In genomic region chr5:140345919-140346347, GRCh38 we compare ENCODE assay signal across 8 cellular contexts. TPM values are rescaled to one million over a fixed set of nuclear protein-coding genes. Genes with fewer than 3 reads are reported as not detected.
A peak's percentile ranks its signal among the peaks of the same experiment; 100 is the strongest.
DNase-seq lines count a peak whose midpoint lies in the region; ATAC-seq, FAIRE-seq and TF ChIP-seq lines count a peak whose summit lies in the region.

No MANE protein-coding gene starts in this region.

- no peak overlapping the region for H3K27ac ChIP-seq in HUES6 (ENCODE audit: low read depth, low read length)

- peaks cover 13% of the 10 kb centered on the region for H3K27me3 ChIP-seq in HUES6 (ENCODE audit: control insufficient read depth, insufficient read depth, low read length)

- ATAC-seq in GM19328 (IDR thresholded peaks at IDR 0.05; ENCODE audit: unreplicated experiment) (peak; percentile 5), GM21528 (IDR thresholded peaks at IDR 0.05; ENCODE audit: low FRiP score, unreplicated experiment) (no peak)
- ATAC-seq in activated T-cell treated with anti-CD3 and anti-CD28 coated beads, Interleukin-2, amount 50 U/mL, for 4 hours, result no peak

- intact Hi-C loops in CD14-positive monocyte (cut with micrococcal nuclease), result loop anchor here in 1 of 2 donors (5.0 kb wide), 1 partner anchor 44 kb away; the partner anchor contains the start of gene PFDN1

- no peak for FAIRE-seq in H54 (lab: Jason Lieb, UNC)

- peak overlapping the region; percentile 45 for H3K9ac ChIP-seq in HUES6 (ENCODE audit: low read length)

- TF ChIP-seq CTCF in CD14-positive monocyte (IDR thresholded peaks at IDR 0.05) (no peak), neural crest cell (conservative IDR thresholded peaks at IDR 0.05) (no peak)

- H3K9me3 Mint-ChIP-seq in CD14-positive monocyte (peaks cover 0 to 9% (median 2%) of the 10 kb centered on the region in 7 donors), neural crest cell (no peaks in the 10 kb centered on the region)
- H3K9me3 Mint-ChIP-seq in activated T-cell treated with anti-CD3 and anti-CD28 coated beads, Interleukin-2, amount 50 U/mL, for 4 hours, result no peaks in the 10 kb centered on the region

- H3K4me3 Mint-ChIP-seq in CD14-positive monocyte, result peak overlapping the region; percentile 94 to 100
- H3K4me3 Mint-ChIP-seq in activated T-cell treated with anti-CD3 and anti-CD28 coated beads, Interleukin-2, amount 50 U/mL, for 4 hours, result peak overlapping the region; percentile 73
- H3K4me3 Mint-ChIP-seq in neural crest cell, result peak overlapping the region; percentile 86

- peaks cover 5% of the 10 kb centered on the region in 3 donors for H3K27me3 Mint-ChIP-seq in CD14-positive monocyte (ENCODE audit: low read depth in 3 of 3)
- peaks cover 2% of the 10 kb centered on the region for H3K27me3 Mint-ChIP-seq in activated T-cell treated with anti-CD3 and anti-CD28 coated beads, Interleukin-2, amount 50 U/mL, for 4 hours (ENCODE audit: low read depth)
- H3K27me3 Mint-ChIP-seq in neural crest cell (ENCODE audit: low read depth), result peaks cover 25% of the 10 kb centered on the region

- H3K4me1 ChIP-seq in HUES6 (ENCODE audit: control insufficient read depth, insufficient read depth, low read length), result peaks cover 15% of the 10 kb centered on the region

- H3K27ac Mint-ChIP-seq in CD14-positive monocyte, result peak overlapping the region; percentile 54 to 95 (median 88)
- no peak overlapping the region for H3K27ac Mint-ChIP-seq in neural crest cell (ENCODE audit: unreplicated experiment)

- H3K4me1 Mint-ChIP-seq in CD14-positive monocyte, result peaks cover 60% of the 10 kb centered on the region
- H3K4me1 Mint-ChIP-seq in activated T-cell treated with anti-CD3 and anti-CD28 coated beads, Interleukin-2, amount 50 U/mL, for 4 hours (ENCODE audit: low read depth), result peaks cover 37% of the 10 kb centered on the region
- H3K4me1 Mint-ChIP-seq in neural crest cell, result peaks cover 18% of the 10 kb centered on the region

- H3K36me3 Mint-ChIP-seq in CD14-positive monocyte (peaks cover 31 to 51% of the 10 kb centered on the region in 2 donors), neural crest cell (ENCODE audit: low read depth) (no peaks in the 10 kb centered on the region)
- H3K36me3 Mint-ChIP-seq in activated T-cell treated with anti-CD3 and anti-CD28 coated beads, Interleukin-2, amount 50 U/mL, for 4 hours (ENCODE audit: insufficient read depth), result peaks cover 2% of the 10 kb centered on the region

- H3K36me3 ChIP-seq in HUES6 (ENCODE audit: control insufficient read depth, insufficient read depth, low read length), result no peaks in the 10 kb centered on the region

- H3K9me3 ChIP-seq in HUES6 (ENCODE audit: control insufficient read depth, insufficient read depth, low read depth, low read length), result no peaks in the 10 kb centered on the region

- no peak for TF ChIP-seq POLR2A in H54 (IDR thresholded peaks at IDR 0.05; ENCODE audit: low read depth, low read length)

- H3K4me3 ChIP-seq in HUES6 (ENCODE audit: low read depth, low read length), result peak overlapping the region; percentile 78

- DNase-seq in CD14-positive monocyte (ENCODE audit: low spot score), result peak; percentile 57
- DNase-seq in activated T-cell treated with anti-CD3 and anti-CD28 coated beads, Interleukin-2, amount 50 U/mL, for 4 hours, result no peak
- DNase-seq in globus pallidus (ENCODE audit: low spot score), result peak; percentile 76
- peak; percentile 50 for DNase-seq in neural crest cell (ENCODE audit: low read depth, low spot score)
- DNase-seq in H54 (ENCODE audit: insufficient read length, low spot score), result no peak

RNA-seq across cellular contexts. Expression of gene HBEGF, which starts 0.5 kb away (rescaled TPM):
- polyA plus RNA-seq in CD14-positive monocyte, result 10 to 100 TPM; 25.2 to 31.6 TPM
- total RNA-seq in activated T-cell treated with anti-CD3 and anti-CD28 coated beads, Interleukin-2, amount 50 U/mL, for 4 hours, result 1 to 10 TPM; 3.8 to 5.2 (median 4.0) TPM
- total RNA-seq in neural crest cell, result 2.2 and 2.4 TPM in 2 replicates

RNA-seq across cellular contexts. Expression of gene SLC4A9, which starts 14.1 kb away (rescaled TPM):
- not detected for polyA plus RNA-seq in CD14-positive monocyte
- not detected for total RNA-seq in activated T-cell treated with anti-CD3 and anti-CD28 coated beads, Interleukin-2, amount 50 U/mL, for 4 hours
- total RNA-seq in neural crest cell, result not detected in 2 replicates

RNA-seq across cellular contexts. Expression of gene PFDN1, which starts 43.0 kb away (rescaled TPM):
- 100 to 1,000 TPM in 1 of 2 donors, 10 to 100 TPM in 1; 82.2 to 105 TPM for polyA plus RNA-seq in CD14-positive monocyte
- total RNA-seq in activated T-cell treated with anti-CD3 and anti-CD28 coated beads, Interleukin-2, amount 50 U/mL, for 4 hours, result 10 to 100 TPM; 54.1 to 58.8 (median 55.7) TPM
- 63.2 and 67.0 TPM in 2 replicates for total RNA-seq in neural crest cell

RNA-seq across cellular contexts. Expression of gene ANKHD1, which starts 55.7 kb away (rescaled TPM):
- polyA plus RNA-seq in CD14-positive monocyte, result 10 to 100 TPM; 29.0 to 43.6 TPM
- 100 to 1,000 TPM in 1 of 3 donors, 10 to 100 TPM in 2; 88.6 to 102 (median 95.1) TPM for total RNA-seq in activated T-cell treated with anti-CD3 and anti-CD28 coated beads, Interleukin-2, amount 50 U/mL, for 4 hours
- 152 and 154 TPM in 2 replicates for total RNA-seq in neural crest cell

Comparison
In these comparisons a context has a peak if more than half of its experiments do, and no peak if none do; other contexts are left out.
1. DNase-seq: peak in CD14-positive monocyte (single experiment), globus pallidus (single experiment) and neural crest cell (single experiment); none in activated T-cell treated with anti-CD3 and anti-CD28 coated beads, Interleukin-2, amount 50 U/mL, for 4 hours (single experiment) and H54 (single experiment).
2. Peak in every context shown above with its lines, with median percentiles within 50 percentile points of each other: H3K4me3 Mint-ChIP-seq.